9 cellular contexts compared by ENCODE assay signal in the genomic region with DNA sequence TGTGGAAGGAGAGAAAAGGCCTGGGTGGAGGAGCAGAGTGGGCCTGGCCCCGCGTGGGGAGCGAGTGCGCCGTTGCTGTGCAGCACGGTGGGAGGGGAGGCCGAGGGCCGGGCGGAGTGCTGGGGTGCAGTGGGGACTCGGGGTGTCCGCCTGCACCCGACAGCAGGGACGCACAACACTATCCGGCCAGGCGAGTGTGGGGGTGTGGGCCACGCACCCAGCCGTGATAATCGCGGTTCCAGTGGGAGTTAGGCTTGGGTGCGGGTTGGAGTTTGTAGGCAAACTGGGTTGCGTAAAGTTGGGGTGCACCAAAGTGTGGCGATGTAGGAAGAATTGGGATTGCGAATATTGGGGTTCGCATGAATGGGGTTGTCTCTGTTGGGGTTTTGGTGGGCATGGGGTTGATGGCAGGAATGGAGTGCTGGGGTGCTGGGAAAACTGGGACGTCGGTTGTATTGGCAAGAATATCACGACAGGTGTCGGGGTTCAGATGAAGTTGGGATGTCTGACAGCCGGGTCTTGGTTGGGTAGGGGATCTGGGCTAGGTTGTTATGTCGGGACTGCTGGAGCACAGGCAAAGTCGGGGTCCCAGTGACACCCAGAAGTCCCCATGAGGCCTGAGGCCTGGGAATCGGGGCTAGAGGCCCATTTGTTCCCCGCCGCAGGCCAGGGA. TPM values are rescaled to one million over a fixed set of nuclear protein-coding genes. Genes with fewer than 3 reads are reported as not detected.
DNase-seq lines count a peak whose midpoint lies in the region; ATAC-seq and TF ChIP-seq lines count a peak whose summit lies in the region.
"Had no signal": no experiment of that assay in that cellular context is flagged by ENCODE, and none has a peak within 500 bp of the region (broad histone marks: within the 10 kb centered on the region; RNA-seq: fewer than 3 reads in every experiment).

No MANE protein-coding gene starts in this region.

- peaks cover 40% of the 10 kb centered on the region for H3K79me2 ChIP-seq in HCT116 (ENCODE audit: insufficient read depth, low read length)

- H3K36me3 Mint-ChIP-seq in activated CD4-positive, alpha-beta memory T cell treated with anti-CD3 and anti-CD28 coated beads, Interleukin-2, amount 10 ng/mL, durations not matched to agents 7 days and 5 days (ENCODE audit: low read depth), result peaks cover 35% of the 10 kb centered on the region

- ATAC-seq in HCT116 (no peak), HG02678 (IDR thresholded peaks at IDR 0.05; ENCODE audit: unreplicated experiment) (no peak), HG03108 (IDR thresholded peaks at IDR 0.05; ENCODE audit: unreplicated experiment) (no peak)

- H4K20me1 ChIP-seq in HCT116 (ENCODE audit: insufficient read depth), result no peaks in the 10 kb centered on the region

- POLR2A ChIA-PET in HCT116 (lab: Charles Lee), result interaction anchor here (0.6 to 1.7 kb wide), 45 partner anchors 9 to 636 kb away, joined by 3 to 139 read pairs (median 5); a partner anchor contains a TSS
- POLR2A ChIA-PET in activated CD4-positive, alpha-beta memory T cell treated with anti-CD3 and anti-CD28 coated beads, Interleukin-2, amount 10 ng/mL, durations not matched to agents 7 days and 5 days (lab: Charles Lee), result interaction anchor here (0.6 to 10.9 kb wide), 49 partner anchors 10 to 628 kb away, joined by 3 to 266 read pairs (median 6); a partner anchor contains a TSS

- H3K9me3 Mint-ChIP-seq in activated CD4-positive, alpha-beta memory T cell treated with anti-CD3 and anti-CD28 coated beads, Interleukin-2, amount 10 ng/mL, durations not matched to agents 7 days and 5 days, result no peaks in the 10 kb centered on the region

- BruUV-seq in HCT116 (replicated peaks; lab: Mats Ljungman, UMichigan), result no TSS peak

- H3K4me1 ChIP-seq in HCT116 (ENCODE audit: control insufficient read depth in 1 of 2, insufficient read depth in 2 of 2, low read length in 2 of 2) (peaks cover 39 to 81% of the 10 kb centered on the region in 2 experiments), iPS-15b (ENCODE audit: control insufficient read depth, insufficient read depth, low read length) (peaks cover 14% of the 10 kb centered on the region)

- H3K9ac ChIP-seq in HCT116 (ENCODE audit: low read length) (peak overlapping the region; percentile 98), iPS-15b (ENCODE audit: low read depth, low read length) (peak overlapping the region; percentile 54)

- H3K4me2 ChIP-seq in HCT116 (ENCODE audit: low read length), result peak overlapping the region; percentile 100

- H3K9me2 ChIP-seq in HCT116 (ENCODE audit: insufficient read depth), result no peaks in the 10 kb centered on the region

- H3K4me1 Mint-ChIP-seq in activated CD4-positive, alpha-beta memory T cell treated with anti-CD3 and anti-CD28 coated beads, Interleukin-2, amount 10 ng/mL, durations not matched to agents 7 days and 5 days, result peaks cover 65% of the 10 kb centered on the region

- H3K9me3 ChIP-seq in HCT116 (ENCODE audit: control insufficient read depth in 1 of 2, insufficient read depth in 1 of 2, low read depth in 1 of 2, low read length in 2 of 2) (no peaks in the 10 kb centered on the region), iPS-15b (ENCODE audit: control insufficient read depth, insufficient read depth, low read length) (no peaks in the 10 kb centered on the region)

- H3K36me3 ChIP-seq in HCT116 (ENCODE audit: control insufficient read depth in 1 of 2, insufficient read depth in 2 of 2, low read length in 2 of 2) (peaks cover 22 to 26% of the 10 kb centered on the region in 2 experiments; a peak in 3 of 4 replicates), iPS-15b (ENCODE audit: control insufficient read depth, insufficient read depth, low read length) (peaks cover 34% of the 10 kb centered on the region)

- H3K4me3 ChIP-seq in HCT116 (replicated peaks in 1 of 2; ENCODE audit: low read depth in 1 of 2, low read length in 2 of 2), result peak overlapping the region; percentile 13 to 85; a peak in 2 of 4 replicates
- peak overlapping the region; percentile 63 for H3K4me3 ChIP-seq in iPS-15b (ENCODE audit: low read depth, low read length)
- H3K4me3 ChIP-seq in skin epidermis, result peak overlapping the region in 3 of 7 experiments; percentile 50 to 71 (median 67)

- no peak overlapping the region for H2AFZ ChIP-seq in HCT116 (ENCODE audit: low read depth, low read length, poor library complexity, severe bottlenecking)

- TF ChIP-seq POLR2A in HCT116 (IDR thresholded peaks at IDR 0.05; ENCODE audit: borderline replicate concordance, extremely low read depth, insufficient read depth, insufficient read length), result no peak

- TF ChIP-seq RAD21 in HCT116 (IDR thresholded peaks at IDR 0.05; ENCODE audit: low read depth), result no peak

- peak overlapping the region; percentile 49 for H3K27ac ChIP-seq in HCT116 (ENCODE audit: low read depth, low read length)
- peak overlapping the region in 16 of 21 experiments; percentile 11 to 100 (median 92) for H3K27ac ChIP-seq in skin epidermis

- peak overlapping the region; percentile 42 for H3K27ac Mint-ChIP-seq in activated CD4-positive, alpha-beta memory T cell treated with anti-CD3 and anti-CD28 coated beads, Interleukin-2, amount 10 ng/mL, durations not matched to agents 7 days and 5 days

- CTCF ChIA-PET in HCT116 (lab: Charles Lee), result interaction anchor here (1.0 to 6.5 kb wide), 4 partner anchors 13 to 187 kb away, joined by 3 to 325 read pairs (median 3); no protein-coding TSS in a partner anchor
- CTCF ChIA-PET in activated CD4-positive, alpha-beta memory T cell treated with anti-CD3 and anti-CD28 coated beads, Interleukin-2, amount 10 ng/mL, durations not matched to agents 7 days and 5 days (lab: Charles Lee), result interaction anchor here (0.6 to 11.2 kb wide), 8 partner anchors 11 to 222 kb away, joined by 3 to 412 read pairs (median 10); a partner anchor contains a TSS

- H3K27me3 ChIP-seq in HCT116 (ENCODE audit: insufficient read depth, low read length), result no peaks in the 10 kb centered on the region
- H3K27me3 ChIP-seq in iPS-15b (ENCODE audit: control insufficient read depth, insufficient read depth, low read length), result no peaks in the 10 kb centered on the region

- H3K4me3 Mint-ChIP-seq in activated CD4-positive, alpha-beta memory T cell treated with anti-CD3 and anti-CD28 coated beads, Interleukin-2, amount 10 ng/mL, durations not matched to agents 7 days and 5 days, result peak overlapping the region; percentile 51

- DNase-seq in HCT116 (ENCODE audit: low read depth, low spot score), result no peak
- no peak for DNase-seq in activated CD4-positive, alpha-beta memory T cell treated with anti-CD3 and anti-CD28 coated beads, Interleukin-2, amount 10 ng/mL, durations not matched to agents 7 days and 5 days
- no peak for DNase-seq in KG1 (lab: John Stamatoyannopoulos, UW)
- no peak for DNase-seq in SKM-1 treated with dmso at 0.1 percent for 144 hours (lab: John Stamatoyannopoulos, UW; ENCODE audit: unreplicated experiment)

- RAD21 ChIA-PET in HCT116 (lab: Charles Lee; ENCODE audit: low non-redundant PET in 1 of 2, low total read pairs in 2 of 2, uncharacterized antibody in 2 of 2, unreplicated experiment in 2 of 2), result interaction anchor here (0.6 to 1.4 kb wide), 5 partner anchors 16 to 242 kb away, joined by 3 to 16 read pairs (median 4); a partner anchor contains a TSS

- no peak for TF ChIP-seq CTCF in HCT116 (IDR thresholded peaks at IDR 0.05 in 2 of 3, conservative IDR thresholded peaks at IDR 0.05 in 1 of 3; ENCODE audit: borderline replicate concordance in 1 of 3, insufficient read depth in 1 of 3, low read depth in 2 of 3, low read length in 2 of 3)

- H3K27me3 Mint-ChIP-seq in activated CD4-positive, alpha-beta memory T cell treated with anti-CD3 and anti-CD28 coated beads, Interleukin-2, amount 10 ng/mL, durations not matched to agents 7 days and 5 days, result peaks cover 3% of the 10 kb centered on the region

- intact Hi-C loops in HCT116 (cut with micrococcal nuclease), result no loop called here

RNA-seq across cellular contexts. Expression of a gene that starts 0.6 kb away (rescaled TPM):
- total RNA-seq in HCT116 (2021; ENCODE audit: unreplicated experiment), result 276 TPM
- 398 and 405 TPM in 2 replicates for polyA plus RNA-seq in HCT116 (2012)
- 100 to 1,000 TPM; 203 to 204 TPM for total RNA-seq in activated CD4-positive, alpha-beta memory T cell treated with anti-CD3 and anti-CD28 coated beads, Interleukin-2, amount 10 ng/mL, durations not matched to agents 7 days and 5 days

RNA-seq across cellular contexts. Expression of a gene that starts 6.8 kb away (rescaled TPM):
- total RNA-seq in HCT116 (2021; ENCODE audit: unreplicated experiment), result 77.1 TPM
- 87.0 and 88.0 TPM in 2 replicates for polyA plus RNA-seq in HCT116 (2012)
- total RNA-seq in activated CD4-positive, alpha-beta memory T cell treated with anti-CD3 and anti-CD28 coated beads, Interleukin-2, amount 10 ng/mL, durations not matched to agents 7 days and 5 days, result 10 to 100 TPM; 45.9 to 50.1 TPM

RNA-seq across cellular contexts. Expression of a gene that starts 17.1 kb away (rescaled TPM):
- 12.2 TPM for total RNA-seq in HCT116 (2021; ENCODE audit: unreplicated experiment)
- 7.9 and 9.0 TPM in 2 replicates for polyA plus RNA-seq in HCT116 (2012)
- total RNA-seq in activated CD4-positive, alpha-beta memory T cell treated with anti-CD3 and anti-CD28 coated beads, Interleukin-2, amount 10 ng/mL, durations not matched to agents 7 days and 5 days, result not detected
- total RNA-seq: lung microvascular endothelial cell had no signal

RNA-seq across cellular contexts. Expression of a gene that starts 20.1 kb away (rescaled TPM):
- total RNA-seq in HCT116 (2021; ENCODE audit: unreplicated experiment), result 146 TPM
- polyA plus RNA-seq in HCT116 (2012), result 63.2 and 79.4 TPM in 2 replicates
- 10 to 100 TPM; 86.2 to 88.6 TPM for total RNA-seq in activated CD4-positive, alpha-beta memory T cell treated with anti-CD3 and anti-CD28 coated beads, Interleukin-2, amount 10 ng/mL, durations not matched to agents 7 days and 5 days

RNA-seq across cellular contexts. Expression of a gene that starts 27.0 kb away (rescaled TPM):
- 428 TPM for total RNA-seq in HCT116 (2021; ENCODE audit: unreplicated experiment)
- polyA plus RNA-seq in HCT116 (2012), result 468 and 508 TPM in 2 replicates
- total RNA-seq in activated CD4-positive, alpha-beta memory T cell treated with anti-CD3 and anti-CD28 coated beads, Interleukin-2, amount 10 ng/mL, durations not matched to agents 7 days and 5 days, result 100 to 1,000 TPM; 171 to 173 TPM

Comparison
In these comparisons a context has a peak if more than half of its experiments do, and no peak if none do; other contexts are left out.
1. RNA of a gene that starts 17.1 kb away (total RNA-seq): 12.2 TPM in HCT116 (single experiment); not detected in activated CD4-positive, alpha-beta memory T cell treated with anti-CD3 and anti-CD28 coated beads, Interleukin-2, amount 10 ng/mL, durations not matched to agents 7 days and 5 days; every median in the first group is over 10 times any median in the second.